In genomic region chr18:70082430-70082829, GRCh38 we compare ENCODE assay signal across 35 cellular contexts.
"Had no signal": no experiment of that assay in that cellular context is flagged by ENCODE, and none has a peak within 500 bp of the region (broad histone marks: within the 10 kb centered on the region; RNA-seq: fewer than 3 reads in every experiment).

No MANE protein-coding gene starts in this region.

- H3K4me3 ChIP-seq: adrenal gland, PC-9 had no signal

- H3K9me3 ChIP-seq: adrenal gland had no signal

- H3K27ac Mint-ChIP-seq: activated B cell treated with CpG ODN at 0.5 μM for 24 hours; activated CD4-positive, alpha-beta memory T cell treated with anti-CD3 and anti-CD28 coated beads, Interleukin-2, amount 10 ng/mL, durations not matched to agents 7 days and 5 days; activated T-cell treated with anti-CD3 and anti-CD28 coated beads, Interleukin-2, amount 50 U/mL, for 72 hours; activated T-helper 17 cell treated with anti-CD3 and anti-CD28 coated beads, Interleukin-2, amount 50 U/mL, for 72 hours; T-cell had no signal

- H3K9me3 Mint-ChIP-seq: activated B cell treated with CpG ODN at 0.5 μM for 24 hours; activated CD4-positive, alpha-beta memory T cell treated with anti-CD3 and anti-CD28 coated beads, Interleukin-2, amount 10 ng/mL, durations not matched to agents 7 days and 5 days; activated T-cell treated with anti-CD3 and anti-CD28 coated beads, Interleukin-2, amount 50 U/mL, for 72 hours; activated T-helper 17 cell treated with anti-CD3 and anti-CD28 coated beads, Interleukin-2, amount 50 U/mL, for 72 hours; T-cell had no signal

- H3K4me2 ChIP-seq: KMS-11, PC-9 had no signal

- H3K4me3 Mint-ChIP-seq: activated B cell treated with CpG ODN at 0.5 μM for 24 hours; activated CD4-positive, alpha-beta memory T cell treated with anti-CD3 and anti-CD28 coated beads, Interleukin-2, amount 10 ng/mL, durations not matched to agents 7 days and 5 days; activated T-cell treated with anti-CD3 and anti-CD28 coated beads, Interleukin-2, amount 50 U/mL, for 72 hours; activated T-helper 17 cell treated with anti-CD3 and anti-CD28 coated beads, Interleukin-2, amount 50 U/mL, for 72 hours; brain; T-cell had no signal

- H3K9ac ChIP-seq: KMS-11 had no signal

- H3K27ac ChIP-seq: adrenal gland, KMS-11, PC-9, RWPE1, VCaP had no signal

- ATAC-seq: activated T-cell treated with anti-CD3 and anti-CD28 coated beads, Interleukin-2, amount 50 U/mL, for 72 hours; activated T-helper 17 cell treated with anti-CD3 and anti-CD28 coated beads, Interleukin-2, amount 50 U/mL, for 72 hours; Right ventricle myocardium inferior; SK-N-SH treated with all-trans-retinoic acid at 6 μM for 48 hours; T-cell had no signal

- H3K4me1 ChIP-seq: adrenal gland had no signal

- DNase-seq: activated B cell treated with CpG ODN at 0.5 μM for 24 hours; activated CD4-positive, alpha-beta memory T cell treated with anti-CD3 and anti-CD28 coated beads, Interleukin-2, amount 10 ng/mL, durations not matched to agents 7 days and 5 days; activated CD4-positive, alpha-beta T cell treated with anti-CD3 and anti-CD28 coated beads for 1 hour; activated CD4-positive, alpha-beta T cell treated with anti-CD3 and anti-CD28 coated beads for 48 hours; activated effector memory CD4-positive, alpha-beta T cell treated with anti-CD3 and anti-CD28 coated beads, Interleukin-2, amount 50 U/mL, for 16 hours; activated naive CD4-positive, alpha-beta T cell; activated naive CD4-positive, alpha-beta T cell treated with anti-CD3 and anti-CD28 coated beads, Interleukin-2, amount 50 U/mL, for 16 hours; activated T-cell treated with anti-CD3 and anti-CD28 coated beads, Interleukin-2, amount 50 U/mL, for 1 hour; activated T-cell treated with anti-CD3 and anti-CD28 coated beads, Interleukin-2, amount 50 U/mL, for 72 hours; adrenal gland; caudate nucleus; MM.1S; MV-4-11; NCI-H1092; NCI-H146; NCI-H187; NCI-H2029 treated with DMSO at 0.1 percent for 48 hours; NCI-H2107; NCI-H2171; NCI-H510A; NCI-H526; NCI-H748 treated with DMSO at 0.1 percent for 48 hours; NK-92 treated with Interleukin-12 subunit alpha and Interleukin-12 subunit beta, amount 100 ng/mL, for 24 hours; PC-9; SIG-M5; T-cell; T-helper 2 cell; T-helper 9 cell had no signal

- H3K27me3 ChIP-seq: adrenal gland had no signal

- H3K36me3 ChIP-seq: adrenal gland had no signal

- H2AFZ ChIP-seq: PC-9 had no signal

- H3K4me1 Mint-ChIP-seq: activated B cell treated with CpG ODN at 0.5 μM for 24 hours; activated CD4-positive, alpha-beta memory T cell treated with anti-CD3 and anti-CD28 coated beads, Interleukin-2, amount 10 ng/mL, durations not matched to agents 7 days and 5 days; activated T-helper 17 cell treated with anti-CD3 and anti-CD28 coated beads, Interleukin-2, amount 50 U/mL, for 72 hours; brain; T-cell had no signal
